Comparison of ENCODE assay signal across 2 cellular contexts in the genomic region with DNA sequence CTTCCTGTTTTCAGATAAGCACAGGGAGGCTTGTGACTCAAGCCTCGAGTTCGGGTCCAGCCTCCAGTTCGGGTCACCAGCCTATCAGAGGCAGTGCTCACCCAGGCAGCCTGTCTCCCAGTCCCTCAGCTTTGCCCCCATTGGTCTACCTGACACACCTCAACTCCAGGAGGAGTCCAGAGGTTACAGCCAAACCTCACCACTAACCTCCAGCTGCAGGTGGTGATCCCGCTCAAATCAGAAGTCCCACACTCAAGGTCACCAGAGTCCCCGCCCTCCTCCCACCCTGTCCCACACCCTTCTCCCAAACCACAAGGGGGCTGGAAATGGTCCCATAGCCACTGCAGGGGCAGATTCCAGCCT.
TF ChIP-seq lines count a peak whose summit lies in the region.

No MANE protein-coding gene starts in this region.

TF ChIP-seq in HCT116, 20 proteins besides CTCF, POLR2A, EP300 and RAD21:
- 0 out of 2 replicates have a peak, but pooled peaks have one; percentile 39 for TF ChIP-seq CBX3 (IDR thresholded peaks at IDR 0.05; ENCODE audit: low read depth)
- TF ChIP-seq, protein P1, sequence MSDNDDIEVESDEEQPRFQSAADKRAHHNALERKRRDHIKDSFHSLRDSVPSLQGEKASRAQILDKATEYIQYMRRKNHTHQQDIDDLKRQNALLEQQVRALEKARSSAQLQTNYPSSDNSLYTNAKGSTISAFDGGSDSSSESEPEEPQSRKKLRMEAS (IDR thresholded peaks at IDR 0.05), result peak; percentile 39; the same call in 1 of the 2 replicates
- no peak for TF ChIP-seq TCF7L2 (IDR thresholded peaks at IDR 0.05; ENCODE audit: borderline replicate concordance, extremely low read depth, insufficient read depth, insufficient read length)
- TF ChIP-seq POLR2AphosphoS5 (IDR thresholded peaks at IDR 0.05; ENCODE audit: low read depth, low read length), result peak; percentile 60

TF ChIP-seq in HepG2, 621 proteins besides CTCF, POLR2A, EP300 and RAD21:
- TF ChIP-seq RXRA (CRISPR knock-in tag; IDR thresholded peaks at IDR 0.05), result no peak
- TF ChIP-seq, protein P2, sequence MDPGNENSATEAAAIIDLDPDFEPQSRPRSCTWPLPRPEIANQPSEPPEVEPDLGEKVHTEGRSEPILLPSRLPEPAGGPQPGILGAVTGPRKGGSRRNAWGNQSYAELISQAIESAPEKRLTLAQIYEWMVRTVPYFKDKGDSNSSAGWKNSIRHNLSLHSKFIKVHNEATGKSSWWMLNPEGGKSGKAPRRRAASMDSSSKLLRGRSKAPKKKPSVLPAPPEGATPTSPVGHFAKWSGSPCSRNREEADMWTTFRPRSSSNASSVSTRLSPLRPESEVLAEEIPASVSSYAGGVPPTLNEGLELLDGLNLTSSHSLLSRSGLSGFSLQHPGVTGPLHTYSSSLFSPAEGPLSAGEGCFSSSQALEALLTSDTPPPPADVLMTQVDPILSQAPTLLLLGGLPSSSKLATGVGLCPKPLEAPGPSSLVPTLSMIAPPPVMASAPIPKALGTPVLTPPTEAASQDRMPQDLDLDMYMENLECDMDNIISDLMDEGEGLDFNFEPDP (CRISPR knock-in tag; conservative IDR thresholded peaks at IDR 0.05), result no peak
- TF ChIP-seq MIER3 (CRISPR knock-in tag; IDR thresholded peaks at IDR 0.05; ENCODE audit: borderline replicate concordance), result no peak
- TF ChIP-seq, protein P3, sequence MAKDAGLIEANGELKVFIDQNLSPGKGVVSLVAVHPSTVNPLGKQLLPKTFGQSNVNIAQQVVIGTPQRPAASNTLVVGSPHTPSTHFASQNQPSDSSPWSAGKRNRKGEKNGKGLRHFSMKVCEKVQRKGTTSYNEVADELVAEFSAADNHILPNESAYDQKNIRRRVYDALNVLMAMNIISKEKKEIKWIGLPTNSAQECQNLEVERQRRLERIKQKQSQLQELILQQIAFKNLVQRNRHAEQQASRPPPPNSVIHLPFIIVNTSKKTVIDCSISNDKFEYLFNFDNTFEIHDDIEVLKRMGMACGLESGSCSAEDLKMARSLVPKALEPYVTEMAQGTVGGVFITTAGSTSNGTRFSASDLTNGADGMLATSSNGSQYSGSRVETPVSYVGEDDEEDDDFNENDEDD (CRISPR knock-in tag; IDR thresholded peaks at IDR 0.05; ENCODE audit: borderline replicate concordance), result 0 out of 2 replicates have a peak, but pooled peaks have one; percentile 9
- TF ChIP-seq, protein P4, sequence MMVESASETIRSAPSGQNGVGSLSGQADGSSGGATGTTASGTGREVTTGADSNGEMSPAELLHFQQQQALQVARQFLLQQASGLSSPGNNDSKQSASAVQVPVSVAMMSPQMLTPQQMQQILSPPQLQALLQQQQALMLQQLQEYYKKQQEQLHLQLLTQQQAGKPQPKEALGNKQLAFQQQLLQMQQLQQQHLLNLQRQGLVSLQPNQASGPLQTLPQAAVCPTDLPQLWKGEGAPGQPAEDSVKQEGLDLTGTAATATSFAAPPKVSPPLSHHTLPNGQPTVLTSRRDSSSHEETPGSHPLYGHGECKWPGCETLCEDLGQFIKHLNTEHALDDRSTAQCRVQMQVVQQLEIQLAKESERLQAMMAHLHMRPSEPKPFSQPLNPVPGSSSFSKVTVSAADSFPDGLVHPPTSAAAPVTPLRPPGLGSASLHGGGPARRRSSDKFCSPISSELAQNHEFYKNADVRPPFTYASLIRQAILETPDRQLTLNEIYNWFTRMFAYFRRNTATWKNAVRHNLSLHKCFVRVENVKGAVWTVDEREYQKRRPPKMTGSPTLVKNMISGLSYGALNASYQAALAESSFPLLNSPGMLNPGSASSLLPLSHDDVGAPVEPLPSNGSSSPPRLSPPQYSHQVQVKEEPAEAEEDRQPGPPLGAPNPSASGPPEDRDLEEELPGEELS (CRISPR knock-in tag; IDR thresholded peaks at IDR 0.05), result 0 out of 2 replicates have a peak, but pooled peaks have one; percentile 14
- TF ChIP-seq, protein P5, sequence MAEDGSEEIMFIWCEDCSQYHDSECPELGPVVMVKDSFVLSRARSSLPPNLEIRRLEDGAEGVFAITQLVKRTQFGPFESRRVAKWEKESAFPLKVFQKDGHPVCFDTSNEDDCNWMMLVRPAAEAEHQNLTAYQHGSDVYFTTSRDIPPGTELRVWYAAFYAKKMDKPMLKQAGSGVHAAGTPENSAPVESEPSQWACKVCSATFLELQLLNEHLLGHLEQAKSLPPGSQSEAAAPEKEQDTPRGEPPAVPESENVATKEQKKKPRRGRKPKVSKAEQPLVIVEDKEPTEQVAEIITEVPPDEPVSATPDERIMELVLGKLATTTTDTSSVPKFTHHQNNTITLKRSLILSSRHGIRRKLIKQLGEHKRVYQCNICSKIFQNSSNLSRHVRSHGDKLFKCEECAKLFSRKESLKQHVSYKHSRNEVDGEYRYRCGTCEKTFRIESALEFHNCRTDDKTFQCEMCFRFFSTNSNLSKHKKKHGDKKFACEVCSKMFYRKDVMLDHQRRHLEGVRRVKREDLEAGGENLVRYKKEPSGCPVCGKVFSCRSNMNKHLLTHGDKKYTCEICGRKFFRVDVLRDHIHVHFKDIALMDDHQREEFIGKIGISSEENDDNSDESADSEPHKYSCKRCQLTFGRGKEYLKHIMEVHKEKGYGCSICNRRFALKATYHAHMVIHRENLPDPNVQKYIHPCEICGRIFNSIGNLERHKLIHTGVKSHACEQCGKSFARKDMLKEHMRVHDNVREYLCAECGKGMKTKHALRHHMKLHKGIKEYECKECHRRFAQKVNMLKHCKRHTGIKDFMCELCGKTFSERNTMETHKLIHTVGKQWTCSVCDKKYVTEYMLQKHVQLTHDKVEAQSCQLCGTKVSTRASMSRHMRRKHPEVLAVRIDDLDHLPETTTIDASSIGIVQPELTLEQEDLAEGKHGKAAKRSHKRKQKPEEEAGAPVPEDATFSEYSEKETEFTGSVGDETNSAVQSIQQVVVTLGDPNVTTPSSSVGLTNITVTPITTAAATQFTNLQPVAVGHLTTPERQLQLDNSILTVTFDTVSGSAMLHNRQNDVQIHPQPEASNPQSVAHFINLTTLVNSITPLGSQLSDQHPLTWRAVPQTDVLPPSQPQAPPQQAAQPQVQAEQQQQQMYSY (CRISPR knock-in tag; IDR thresholded peaks at IDR 0.05), result peak; percentile 65; the same call in 1 of the 2 replicates
- peak; percentile 69 for TF ChIP-seq NFYB (CRISPR knock-in tag; IDR thresholded peaks at IDR 0.05)
- TF ChIP-seq SP2 (CRISPR knock-in tag; IDR thresholded peaks at IDR 0.05), result peak; percentile 28; the same call in 1 of the 2 replicates
- TF ChIP-seq, protein P6, sequence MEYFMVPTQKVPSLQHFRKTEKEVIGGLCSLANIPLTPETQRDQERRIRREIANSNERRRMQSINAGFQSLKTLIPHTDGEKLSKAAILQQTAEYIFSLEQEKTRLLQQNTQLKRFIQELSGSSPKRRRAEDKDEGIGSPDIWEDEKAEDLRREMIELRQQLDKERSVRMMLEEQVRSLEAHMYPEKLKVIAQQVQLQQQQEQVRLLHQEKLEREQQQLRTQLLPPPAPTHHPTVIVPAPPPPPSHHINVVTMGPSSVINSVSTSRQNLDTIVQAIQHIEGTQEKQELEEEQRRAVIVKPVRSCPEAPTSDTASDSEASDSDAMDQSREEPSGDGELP (IDR thresholded peaks at IDR 0.05; ENCODE audit: borderline replicate concordance, low read depth), result peak; percentile 8; the same call in 1 of the 2 replicates
- no peak for TF ChIP-seq ZNF12 (CRISPR knock-in tag; IDR thresholded peaks at IDR 0.05)
- peak; percentile 18; the same call in 1 of the 2 replicates for TF ChIP-seq HOXA3 (CRISPR knock-in tag; IDR thresholded peaks at IDR 0.05)
- TF ChIP-seq, protein P7, sequence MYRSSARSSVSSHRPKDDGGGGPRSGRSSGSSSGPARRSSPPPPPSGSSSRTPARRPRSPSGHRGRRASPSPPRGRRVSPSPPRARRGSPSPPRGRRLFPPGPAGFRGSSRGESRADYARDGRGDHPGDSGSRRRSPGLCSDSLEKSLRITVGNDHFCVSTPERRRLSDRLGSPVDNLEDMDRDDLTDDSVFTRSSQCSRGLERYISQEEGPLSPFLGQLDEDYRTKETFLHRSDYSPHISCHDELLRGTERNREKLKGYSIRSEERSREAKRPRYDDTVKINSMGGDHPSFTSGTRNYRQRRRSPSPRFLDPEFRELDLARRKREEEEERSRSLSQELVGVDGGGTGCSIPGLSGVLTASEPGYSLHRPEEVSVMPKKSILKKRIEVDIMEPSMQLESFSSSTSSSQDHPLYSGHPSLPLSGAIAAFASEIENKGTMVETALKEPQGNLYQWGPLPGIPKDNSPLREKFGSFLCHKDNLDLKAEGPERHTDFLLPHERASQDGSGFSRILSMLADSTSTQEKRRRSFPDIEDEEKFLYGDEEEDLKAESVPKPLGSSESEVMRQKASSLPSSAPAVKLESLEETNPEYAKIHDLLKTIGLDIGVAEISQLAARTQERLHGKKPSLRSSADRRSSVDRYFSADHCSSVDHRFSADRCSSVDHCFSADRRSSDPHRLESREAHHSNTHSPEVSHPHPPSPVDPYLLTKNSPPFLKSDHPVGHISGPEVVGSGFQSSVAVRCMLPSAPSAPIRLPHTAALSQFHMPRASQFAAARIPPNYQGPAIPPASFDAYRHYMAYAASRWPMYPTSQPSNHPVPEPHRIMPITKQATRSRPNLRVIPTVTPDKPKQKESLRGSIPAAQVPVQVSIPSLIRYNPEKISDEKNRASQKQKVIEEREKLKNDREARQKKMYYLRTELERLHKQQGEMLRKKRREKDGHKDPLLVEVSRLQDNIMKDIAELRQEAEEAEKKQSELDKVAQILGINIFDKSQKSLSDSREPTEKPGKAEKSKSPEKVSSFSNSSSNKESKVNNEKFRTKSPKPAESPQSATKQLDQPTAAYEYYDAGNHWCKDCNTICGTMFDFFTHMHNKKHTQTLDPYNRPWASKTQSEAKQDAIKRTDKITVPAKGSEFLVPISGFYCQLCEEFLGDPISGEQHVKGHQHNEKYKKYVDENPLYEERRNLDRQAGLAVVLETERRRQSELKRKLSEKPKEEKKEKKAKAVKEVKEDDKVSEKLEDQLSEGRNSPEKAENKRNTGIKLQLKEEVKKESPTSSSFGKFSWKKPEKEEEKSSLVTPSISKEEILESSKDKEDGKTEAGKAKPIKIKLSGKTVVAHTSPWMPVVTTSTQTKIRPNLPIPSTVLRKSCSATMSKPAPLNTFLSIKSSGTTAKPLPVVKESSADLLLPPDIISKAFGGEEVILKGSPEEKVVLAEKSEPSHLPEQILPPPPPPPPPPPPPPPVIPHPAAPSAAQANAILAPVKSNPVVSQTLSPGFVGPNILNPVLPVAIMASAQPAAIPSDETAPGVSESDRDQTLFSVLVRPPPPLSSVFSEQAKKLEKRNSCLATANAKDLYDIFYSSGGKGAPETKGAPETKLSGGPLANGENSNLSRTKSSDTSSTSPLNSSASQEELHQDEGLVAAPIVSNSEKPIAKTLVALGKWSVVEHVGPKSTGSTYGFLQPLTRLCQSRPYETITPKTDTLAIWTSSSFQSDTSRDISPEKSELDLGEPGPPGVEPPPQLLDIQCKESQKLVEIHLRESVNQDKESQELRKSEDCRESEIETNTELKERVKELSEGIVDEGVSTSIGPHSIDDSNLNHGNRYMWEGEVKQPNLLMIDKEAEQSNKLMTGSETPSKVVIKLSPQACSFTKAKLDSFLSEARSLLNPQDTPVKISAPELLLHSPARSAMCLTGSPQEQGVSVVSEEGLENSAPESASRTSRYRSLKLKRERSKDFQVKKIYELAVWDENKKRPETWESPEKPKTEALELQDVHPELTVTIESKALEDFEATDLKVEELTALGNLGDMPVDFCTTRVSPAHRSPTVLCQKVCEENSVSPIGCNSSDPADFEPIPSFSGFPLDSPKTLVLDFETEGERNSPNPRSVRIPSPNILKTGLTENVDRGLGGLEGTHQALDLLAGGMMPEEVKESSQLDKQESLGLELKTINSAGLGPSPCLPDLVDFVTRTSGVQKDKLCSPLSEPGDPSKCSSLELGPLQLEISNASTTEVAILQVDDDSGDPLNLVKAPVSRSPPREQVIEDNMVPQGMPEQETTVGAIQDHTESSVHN (CRISPR knock-in tag; IDR thresholded peaks at IDR 0.05), result no peak
- 0 out of 2 replicates have a peak, but pooled peaks have one; percentile 23 for TF ChIP-seq ARNT2 (CRISPR knock-in tag; IDR thresholded peaks at IDR 0.05; ENCODE audit: low read depth)
- 0 out of 2 replicates have a peak, but pooled peaks have one; percentile 31 for TF ChIP-seq HNF4A (CRISPR knock-in tag; IDR thresholded peaks at IDR 0.05)
- TF ChIP-seq ZNF205 (CRISPR knock-in tag; IDR thresholded peaks at IDR 0.05), result 0 out of 2 replicates have a peak, but pooled peaks have one; percentile 14
- TF ChIP-seq NFYC (CRISPR knock-in tag; IDR thresholded peaks at IDR 0.05), result peak; percentile 67
- peak; percentile 67 for TF ChIP-seq ZNF263 (CRISPR knock-in tag; IDR thresholded peaks at IDR 0.05)
- TF ChIP-seq ZNF143 (CRISPR knock-in tag; IDR thresholded peaks at IDR 0.05), result peak; percentile 24; the same call in 1 of the 2 replicates
- TF ChIP-seq ARHGAP35 (CRISPR knock-in tag; IDR thresholded peaks at IDR 0.05; ENCODE audit: borderline replicate concordance), result no peak
- 0 out of 2 replicates have a peak, but pooled peaks have one; percentile 26 for TF ChIP-seq KDM2A (CRISPR knock-in tag; IDR thresholded peaks at IDR 0.05; ENCODE audit: borderline replicate concordance, low read depth)
TF ChIP-seq in HepG2: peak in this region for 14.
